Comparison of ENCODE assay signal across 8 cellular contexts in genomic region chr6:34248198-34248726, GRCh38. TPM values are rescaled to one million over a fixed set of nuclear protein-coding genes. Genes with fewer than 3 reads are reported as not detected.
DNase-seq lines count a peak whose midpoint lies in the region; ATAC-seq and TF ChIP-seq lines count a peak whose summit lies in the region.

No MANE protein-coding gene starts in this region.

- peaks cover 61% of the 10 kb centered on the region for H3K4me1 Mint-ChIP-seq in CD14-positive monocyte

- WGBS in mesenchymal stem cell: 11% methylated on average over 17 of the region's 17 CpGs
- 12% methylated on average over 17 of the region's 17 CpGs for WGBS in thymus

- peak overlapping the region; percentile 42 for H2AFZ ChIP-seq in mesenchymal stem cell (ENCODE audit: low read depth, low read length)

- H2AK5ac ChIP-seq in mesenchymal stem cell (ENCODE audit: low read length, severe bottlenecking): no peak overlapping the region

- no peaks in the 10 kb centered on the region for H3K27me3 Mint-ChIP-seq in CD14-positive monocyte (ENCODE audit: low read depth in 3 of 3)

- peak overlapping the region in 1 of 2 experiments; percentile 87 for H3K23ac ChIP-seq in mesenchymal stem cell (ENCODE audit: low read length in 2 of 2)

- H3K9me3 ChIP-seq in effector memory CD4-positive, alpha-beta T cell (ENCODE audit: control insufficient read depth, low read length): no peaks in the 10 kb centered on the region
- no peaks in the 10 kb centered on the region for H3K9me3 ChIP-seq in mesenchymal stem cell (ENCODE audit: control insufficient read depth, low read length)
- no peaks in the 10 kb centered on the region for H3K9me3 ChIP-seq in thymus (ENCODE audit: control insufficient read depth)

- no peaks in the 10 kb centered on the region for H3K27me3 ChIP-seq in effector memory CD4-positive, alpha-beta T cell (replicated peaks; ENCODE audit: control insufficient read depth, insufficient read depth, low read length, poor library complexity, severe bottlenecking)
- H3K27me3 ChIP-seq in mesenchymal stem cell (ENCODE audit: control insufficient read depth in 1 of 2, insufficient read depth in 1 of 2, low read length in 2 of 2) (no peaks in the 10 kb centered on the region), thymus (ENCODE audit: control insufficient read depth, insufficient read depth) (no peaks in the 10 kb centered on the region)

- peak overlapping the region; percentile 93 to 100 for H3K18ac ChIP-seq in mesenchymal stem cell (ENCODE audit: low read depth in 1 of 2, low read length in 2 of 2)

- H2BK5ac ChIP-seq in mesenchymal stem cell (ENCODE audit: low read depth, low read length, poor library complexity, severe bottlenecking): no peak overlapping the region

- H3K9me3 Mint-ChIP-seq in CD14-positive monocyte: no peaks in the 10 kb centered on the region

- peak overlapping the region; percentile 33 for H4K8ac ChIP-seq in mesenchymal stem cell (ENCODE audit: low read length)

- no peak overlapping the region for H2BK120ac ChIP-seq in mesenchymal stem cell (ENCODE audit: low read depth, low read length)

- peaks cover 6% of the 10 kb centered on the region for H3K79me1 ChIP-seq in mesenchymal stem cell (replicated peaks; ENCODE audit: low read length, poor library complexity, severe bottlenecking)

- peaks cover 18 to 25% of the 10 kb centered on the region in 2 donors for H3K36me3 Mint-ChIP-seq in CD14-positive monocyte

- peak overlapping the region; percentile 94 for H3K9ac ChIP-seq in mesenchymal stem cell (ENCODE audit: low read length)

- H3K4me3 Mint-ChIP-seq in CD14-positive monocyte: peak overlapping the region; percentile 95 to 96

- H4K91ac ChIP-seq in mesenchymal stem cell (ENCODE audit: low read length): peak overlapping the region; percentile 98

- peak overlapping the region; percentile 69 to 87 for H2BK12ac ChIP-seq in mesenchymal stem cell (ENCODE audit: low read length in 2 of 2)

- DNase-seq in CD14-positive monocyte (ENCODE audit: low spot score) (peak; percentile 89), mesenchymal stem cell (peak; percentile 54), cortex of kidney (lab: John Stamatoyannopoulos, UW) (no peak)
- peak; percentile 35 to 45 (median 41) for DNase-seq in effector memory CD4-positive, alpha-beta T cell

- ATAC-seq in GM19324 (IDR thresholded peaks at IDR 0.05; ENCODE audit: low FRiP score, unreplicated experiment): peak; percentile 7
- peak; percentile 12 for ATAC-seq in HG03521 (IDR thresholded peaks at IDR 0.05; ENCODE audit: unreplicated experiment)

- no peak for TF ChIP-seq CTCF in CD14-positive monocyte (IDR thresholded peaks at IDR 0.05)
- TF ChIP-seq CTCF in WI38 (IDR thresholded peaks at IDR 0.05; ENCODE audit: low read depth, low read length): no peak

- intact Hi-C loops in CD14-positive monocyte (cut with micrococcal nuclease): loop anchor here (1.0 to 5.0 kb wide), 4 partner anchors 51 to 177 kb away; no protein-coding TSS in a partner anchor

- H3K4me3 ChIP-seq in WI38 (ENCODE audit: low read depth, low read length) (peak overlapping the region; percentile 84), mesenchymal stem cell (ENCODE audit: insufficient read depth in 1 of 2, low read depth in 1 of 2, low read length in 2 of 2) (peak overlapping the region; percentile 88 to 97), thymus (ENCODE audit: low read length) (peak overlapping the region; percentile 67)
- peak overlapping the region; percentile 96 for H3K4me3 ChIP-seq in effector memory CD4-positive, alpha-beta T cell (ENCODE audit: insufficient read depth, low read depth, low read length, poor library complexity, severe bottlenecking)

- peak overlapping the region; percentile 96 for H3K4me2 ChIP-seq in mesenchymal stem cell (ENCODE audit: low read length, poor library complexity, severe bottlenecking)

- H3K27ac Mint-ChIP-seq in CD14-positive monocyte: peak overlapping the region; percentile 93 to 98 (median 97)

- peak overlapping the region; percentile 92 to 96 for H3K4ac ChIP-seq in mesenchymal stem cell (ENCODE audit: low read depth in 1 of 2, low read length in 2 of 2)

- peak overlapping the region in 1 of 2 experiments; percentile 99 for H3K14ac ChIP-seq in mesenchymal stem cell (ENCODE audit: low read length in 2 of 2)

- H3K36me3 ChIP-seq in effector memory CD4-positive, alpha-beta T cell (ENCODE audit: control insufficient read depth, insufficient read depth, low read length): peaks cover 12% of the 10 kb centered on the region
- H3K36me3 ChIP-seq in mesenchymal stem cell (ENCODE audit: control insufficient read depth in 1 of 2, insufficient read depth in 2 of 2, low read depth in 1 of 2, low read length in 2 of 2) (peaks cover 8 to 17% of the 10 kb centered on the region in 2 experiments), thymus (ENCODE audit: control insufficient read depth, insufficient read depth) (peaks cover 14% of the 10 kb centered on the region)

- peaks cover 26% of the 10 kb centered on the region for H3K4me1 ChIP-seq in effector memory CD4-positive, alpha-beta T cell (ENCODE audit: control insufficient read depth, insufficient read depth, low read length, poor library complexity, severe bottlenecking)
- H3K4me1 ChIP-seq in mesenchymal stem cell (ENCODE audit: control insufficient read depth, insufficient read depth, low read depth, low read length) (peaks cover 42% of the 10 kb centered on the region), thymus (ENCODE audit: control insufficient read depth, insufficient read depth, low read length) (peaks cover 3% of the 10 kb centered on the region)

- H2BK15ac ChIP-seq in mesenchymal stem cell (ENCODE audit: low read depth, poor library complexity, severe bottlenecking): peak overlapping the region; percentile 90

- H3K27ac ChIP-seq in effector memory CD4-positive, alpha-beta T cell (ENCODE audit: insufficient read depth, low read length, poor library complexity, severe bottlenecking): peak overlapping the region; percentile 92
- H3K27ac ChIP-seq in mesenchymal stem cell (ENCODE audit: low read length, poor library complexity, severe bottlenecking): peak overlapping the region; percentile 58
- H3K27ac ChIP-seq in thymus (ENCODE audit: low read depth): peak overlapping the region; percentile 86

RNA-seq across cellular contexts. Expression of gene SMIM29, which starts 0.5 kb away (rescaled TPM):
- polyA plus RNA-seq in CD14-positive monocyte (10 to 100 TPM; 57.2 to 66.7 TPM), thymus (43.3 TPM)
- polyA plus RNA-seq in mesenchymal stem cell (2013, experiment 1 of 2): 47.1 TPM
- polyA plus RNA-seq in mesenchymal stem cell (2013, experiment 2 of 2): 50.5 TPM

RNA-seq across cellular contexts. Expression of gene HMGA1, which starts 11.6 kb away (rescaled TPM):
- polyA plus RNA-seq in CD14-positive monocyte (10 to 100 TPM; 11.4 to 17.6 TPM), thymus (55.5 TPM)
- 544 TPM for polyA plus RNA-seq in mesenchymal stem cell (2013, experiment 1 of 2)
- polyA plus RNA-seq in mesenchymal stem cell (2013, experiment 2 of 2): 524 TPM
